ENCODE assay signal across 1 cellular context in genomic region chr9:21803674-21804048, GRCh38.
TF ChIP-seq lines count a peak whose summit lies in the region.

No MANE protein-coding gene starts in this region.

TF ChIP-seq in GM23338, 12 proteins besides CTCF, POLR2A, EP300 and RAD21 (continued from another document):
- TF ChIP-seq ZNF462 (CRISPR knock-in tag; IDR thresholded peaks at IDR 0.05) (no peak), NANOG (IDR thresholded peaks at IDR 0.05; ENCODE audit: borderline replicate concordance) (no peak), EZH2phosphoT487 (IDR thresholded peaks at IDR 0.05; ENCODE audit: unreplicated experiment) (no peak), REST (IDR thresholded peaks at IDR 0.05; ENCODE audit: unreplicated experiment) (no peak)
